28 cellular contexts compared by ENCODE assay signal in the genomic region with DNA sequence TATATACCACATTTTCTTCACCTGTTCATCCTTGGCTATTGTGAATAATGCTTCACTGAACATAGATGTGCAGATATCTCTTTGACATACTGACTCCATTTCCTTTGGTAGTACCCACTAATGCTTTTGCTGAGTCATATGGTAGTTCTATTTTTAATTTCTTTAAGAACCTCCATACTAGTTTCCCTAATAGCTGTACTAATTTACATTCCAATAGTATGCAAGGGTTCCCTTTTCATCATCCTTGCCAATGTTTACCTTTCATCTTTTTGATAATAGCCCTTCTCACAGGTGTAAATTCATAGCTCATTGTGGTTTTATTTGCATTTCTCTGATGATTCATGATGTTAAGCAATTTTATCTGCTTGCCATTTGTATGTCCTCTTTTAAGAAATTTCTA.
DNase-seq lines count a peak whose midpoint lies in the region; ATAC-seq, FAIRE-seq and TF ChIP-seq lines count a peak whose summit lies in the region.
"Had no signal": no experiment of that assay in that cellular context is flagged by ENCODE, and none has a peak within 500 bp of the region (broad histone marks: within the 10 kb centered on the region; RNA-seq: fewer than 3 reads in every experiment).

No MANE protein-coding gene starts in this region.

- ATAC-seq in HG02610 (IDR thresholded peaks at IDR 0.05; ENCODE audit: unreplicated experiment) (peak; percentile 77), K562 (no peak), GM21825 (IDR thresholded peaks at IDR 0.05; ENCODE audit: unreplicated experiment) (no peak), HG02981 (IDR thresholded peaks at IDR 0.05; ENCODE audit: unreplicated experiment) (no peak), HG03175 (IDR thresholded peaks at IDR 0.05; ENCODE audit: unreplicated experiment) (no peak)
- ATAC-seq: CD8-positive, alpha-beta T cell; heart left ventricle; Panc1 had no signal

- no peak for FAIRE-seq in K562 (lab: Jason Lieb, UNC)

- in situ Hi-C loops in K562 (cut with MboI), result no loop called here
- in situ Hi-C loops in GM13977 (cut with MboI; ENCODE audit: low pct_unique_long_range_greater_than_20kb, low sequenced_read_pairs, unreplicated experiment), result no loop called here

- no peak overlapping the region for H3K4me2 ChIP-seq in K562 (ENCODE audit: insufficient read depth, low read length)
- H3K4me2 ChIP-seq: KMS-11, smooth muscle cell had no signal

- no peak overlapping the region for H3K9ac ChIP-seq in K562 (ENCODE audit: insufficient read depth in 1 of 2, low read depth in 2 of 2, low read length in 2 of 2)
- H3K9ac ChIP-seq: KMS-11, parathyroid adenoma had no signal

- TF ChIP-seq EP300 in K562 (IDR thresholded peaks at IDR 0.05; ENCODE audit: low read length), result no peak

- no TSS peak for BruUV-seq in K562 (replicated peaks; lab: Mats Ljungman, UMichigan)

- H4K20me1 ChIP-seq in K562 (replicated peaks; ENCODE audit: control insufficient read depth, insufficient read depth, low read length), result no peaks in the 10 kb centered on the region

- H3K79me2 ChIP-seq in K562 (ENCODE audit: control insufficient read depth, insufficient read depth, low read length), result no peaks in the 10 kb centered on the region
- H3K79me2 ChIP-seq: parathyroid adenoma had no signal

- intact Hi-C loops in K562 (cut with micrococcal nuclease), result no loop called here

- peak; percentile 95 for DNase-seq in DMS53 treated with DMSO at 0.1 percent for 48 hours (lab: John Stamatoyannopoulos, UW; ENCODE audit: unreplicated experiment)
- peak; percentile 83 for DNase-seq in NCI-H146 (lab: John Stamatoyannopoulos, UW)
- no peak for DNase-seq in K562 (ENCODE audit: extremely low read depth in 1 of 4, low spot score in 3 of 4)
- no peak for DNase-seq in GM13977 (ENCODE audit: low spot score)
- DNase-seq: activated CD4-positive, alpha-beta memory T cell treated with anti-CD3 and anti-CD28 coated beads, Interleukin-2, amount 10 ng/mL, durations not matched to agents 7 days and 5 days; activated CD4-positive, alpha-beta T cell treated with anti-CD3 and anti-CD28 coated beads for 1 hour; amniotic stem cell; BE2C; CD8-positive, alpha-beta T cell; EL; esophagus squamous epithelium; foreskin melanocyte; heart left ventricle; NCI-H1436 treated with DMSO at 0.1 percent for 48 hours; NCI-H446 treated with DMSO at 0.1 percent for 48 hours; stimulated activated CD4-positive, alpha-beta T cell treated with anti-CD3 and anti-CD28 coated beads, Interleukin-2, amount 100 ng/mL, for 24 hours; stimulated activated CD8-positive, alpha-beta memory T cell treated with anti-CD3 and anti-CD28 coated beads, Interleukin-4, amount 100 ng/mL, for 48 hours; T-helper 2 cell; testis had no signal

- TF ChIP-seq POLR2A in K562 (conservative IDR thresholded peaks at IDR 0.05), result no peak

- POLR2A ChIA-PET in K562 (lab: Yijun Ruan, JAX), result no interaction called here

- H3K9me1 ChIP-seq in K562 (ENCODE audit: control insufficient read depth, insufficient read depth, low read length), result no peaks in the 10 kb centered on the region

- no peaks in the 10 kb centered on the region for H3K36me3 ChIP-seq in K562 (ENCODE audit: control insufficient read depth, insufficient read depth, low read length)
- H3K36me3 ChIP-seq: BE2C, esophagus squamous epithelium, heart left ventricle, right atrium auricular region had no signal

- no peaks in the 10 kb centered on the region for H3K9me3 ChIP-seq in K562 (replicated peaks; ENCODE audit: control insufficient read depth, insufficient read depth, low read depth, low read length)
- H3K9me3 ChIP-seq: BE2C, esophagus squamous epithelium, heart left ventricle, right atrium auricular region, testis had no signal

- no peak overlapping the region for H3K27ac ChIP-seq in K562 (ENCODE audit: extremely low read depth, low read depth, low read length)
- H3K27ac ChIP-seq: esophagus squamous epithelium, heart left ventricle, KMS-11, parathyroid adenoma, right atrium auricular region, testis had no signal

- CTCF ChIA-PET in K562 (lab: Yijun Ruan, JAX; ENCODE audit: low intra/inter-chr PET ratio), result no interaction called here

- H2AFZ ChIP-seq in K562 (ENCODE audit: low read depth, low read length), result no peak overlapping the region
- H2AFZ ChIP-seq: parathyroid adenoma had no signal

- no peak overlapping the region for H3K4me3 ChIP-seq in K562
- H3K4me3 ChIP-seq: esophagus squamous epithelium, heart left ventricle, right atrium auricular region, smooth muscle cell, testis had no signal

- H3K4me1 ChIP-seq in K562 (replicated peaks in 1 of 2; ENCODE audit: control insufficient read depth in 2 of 2, insufficient read depth in 2 of 2, low read length in 2 of 2), result no peaks in the 10 kb centered on the region
- H3K4me1 ChIP-seq: BE2C, esophagus squamous epithelium, heart left ventricle, parathyroid adenoma, right atrium auricular region, testis had no signal

- H3K27me3 ChIP-seq in K562 (ENCODE audit: control insufficient read depth in 2 of 2, insufficient read depth in 2 of 2, low read length in 2 of 2), result no peaks in the 10 kb centered on the region
- H3K27me3 ChIP-seq: BE2C, esophagus squamous epithelium, heart left ventricle, right atrium auricular region, testis had no signal

- TF ChIP-seq CTCF in K562 (IDR thresholded peaks at IDR 0.05 in 2 of 3, conservative IDR thresholded peaks at IDR 0.05 in 1 of 3; ENCODE audit: insufficient read depth in 2 of 3, low read depth in 1 of 3, low read length in 3 of 3), result no peak
- TF ChIP-seq CTCF in GM13977 (IDR thresholded peaks at IDR 0.05; ENCODE audit: extremely low read depth, insufficient read depth, missing control alignments), result no peak

- no peak for TF ChIP-seq RAD21 in K562 (CRISPR knock-in tag; conservative IDR thresholded peaks at IDR 0.05 in 1 of 2, IDR thresholded peaks at IDR 0.05 in 1 of 2)

TF ChIP-seq in K562, 482 proteins besides CTCF, POLR2A, EP300 and RAD21:
- 0 out of 2 replicates have a peak, but pooled peaks have one; percentile 2 for TF ChIP-seq MAFF (IDR thresholded peaks at IDR 0.05; ENCODE audit: low read length)
- TF ChIP-seq MAFG (tag; conservative IDR thresholded peaks at IDR 0.05), result 0 out of 2 replicates have a peak, but pooled peaks have one; percentile 12
- TF ChIP-seq ZNF41 (CRISPR knock-in tag; conservative IDR thresholded peaks at IDR 0.05), result no peak
- TF ChIP-seq, protein P1, sequence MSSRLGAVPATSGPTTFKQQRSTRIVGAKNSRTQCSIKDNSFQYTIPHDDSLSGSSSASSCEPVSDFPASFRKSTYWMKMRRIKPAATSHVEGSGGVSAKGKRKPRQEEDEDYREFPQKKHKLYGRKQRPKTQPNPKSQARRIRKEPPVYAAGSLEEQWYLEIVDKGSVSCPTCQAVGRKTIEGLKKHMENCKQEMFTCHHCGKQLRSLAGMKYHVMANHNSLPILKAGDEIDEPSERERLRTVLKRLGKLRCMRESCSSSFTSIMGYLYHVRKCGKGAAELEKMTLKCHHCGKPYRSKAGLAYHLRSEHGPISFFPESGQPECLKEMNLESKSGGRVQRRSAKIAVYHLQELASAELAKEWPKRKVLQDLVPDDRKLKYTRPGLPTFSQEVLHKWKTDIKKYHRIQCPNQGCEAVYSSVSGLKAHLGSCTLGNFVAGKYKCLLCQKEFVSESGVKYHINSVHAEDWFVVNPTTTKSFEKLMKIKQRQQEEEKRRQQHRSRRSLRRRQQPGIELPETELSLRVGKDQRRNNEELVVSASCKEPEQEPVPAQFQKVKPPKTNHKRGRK (tag; IDR thresholded peaks at IDR 0.05), result no peak
- no peak for TF ChIP-seq ZBTB5 (IDR thresholded peaks at IDR 0.05)
- no peak for TF ChIP-seq NCOA6 (IDR thresholded peaks at IDR 0.05)
TF ChIP-seq in K562: peak in this region for 2.

Comparison
In these comparisons a context has a peak if more than half of its experiments do, and no peak if none do; other contexts are left out.
1. DNase-seq: peak in DMS53 treated with DMSO at 0.1 percent for 48 hours (single experiment) and NCI-H146 (single experiment); none in K562 (0 of 4) and GM13977 (single experiment).